ENCODE assay signal across 1 cellular context in the genomic region with DNA sequence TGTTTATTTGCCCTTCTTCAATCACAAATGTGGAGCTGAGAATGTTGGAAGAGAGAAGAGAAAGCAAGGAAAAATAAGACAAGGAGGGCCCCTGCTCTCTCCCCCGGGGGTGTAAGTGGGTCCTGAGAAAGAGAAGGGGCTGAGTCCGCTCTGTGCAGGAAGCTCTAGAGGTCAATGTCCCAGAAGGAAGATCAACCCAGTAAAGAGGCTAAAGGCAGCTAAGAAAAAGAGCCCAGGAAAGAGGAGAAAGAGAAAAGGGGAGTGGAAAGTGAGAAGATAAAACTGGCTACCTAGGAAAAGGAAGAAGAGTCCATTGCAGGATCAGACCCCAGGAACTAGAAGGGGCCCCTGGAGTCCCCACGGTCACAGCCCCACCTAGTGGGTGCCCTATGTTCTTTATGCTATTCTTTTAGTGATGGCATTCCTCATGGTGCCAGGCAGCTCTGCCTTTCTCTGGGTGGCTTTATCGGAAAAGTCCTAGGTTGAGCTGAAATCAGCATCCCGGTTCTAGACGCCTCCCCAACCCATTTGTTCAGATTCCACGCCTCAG.
A peak's percentile ranks its signal among the peaks of the same experiment; 100 is the strongest.
TF ChIP-seq lines count a peak whose summit lies in the region.

No MANE protein-coding gene starts in this region.

TF ChIP-seq in HEK293, 187 proteins besides CTCF, POLR2A, EP300 and RAD21 (continued from another document):
- TF ChIP-seq, protein P1, sequence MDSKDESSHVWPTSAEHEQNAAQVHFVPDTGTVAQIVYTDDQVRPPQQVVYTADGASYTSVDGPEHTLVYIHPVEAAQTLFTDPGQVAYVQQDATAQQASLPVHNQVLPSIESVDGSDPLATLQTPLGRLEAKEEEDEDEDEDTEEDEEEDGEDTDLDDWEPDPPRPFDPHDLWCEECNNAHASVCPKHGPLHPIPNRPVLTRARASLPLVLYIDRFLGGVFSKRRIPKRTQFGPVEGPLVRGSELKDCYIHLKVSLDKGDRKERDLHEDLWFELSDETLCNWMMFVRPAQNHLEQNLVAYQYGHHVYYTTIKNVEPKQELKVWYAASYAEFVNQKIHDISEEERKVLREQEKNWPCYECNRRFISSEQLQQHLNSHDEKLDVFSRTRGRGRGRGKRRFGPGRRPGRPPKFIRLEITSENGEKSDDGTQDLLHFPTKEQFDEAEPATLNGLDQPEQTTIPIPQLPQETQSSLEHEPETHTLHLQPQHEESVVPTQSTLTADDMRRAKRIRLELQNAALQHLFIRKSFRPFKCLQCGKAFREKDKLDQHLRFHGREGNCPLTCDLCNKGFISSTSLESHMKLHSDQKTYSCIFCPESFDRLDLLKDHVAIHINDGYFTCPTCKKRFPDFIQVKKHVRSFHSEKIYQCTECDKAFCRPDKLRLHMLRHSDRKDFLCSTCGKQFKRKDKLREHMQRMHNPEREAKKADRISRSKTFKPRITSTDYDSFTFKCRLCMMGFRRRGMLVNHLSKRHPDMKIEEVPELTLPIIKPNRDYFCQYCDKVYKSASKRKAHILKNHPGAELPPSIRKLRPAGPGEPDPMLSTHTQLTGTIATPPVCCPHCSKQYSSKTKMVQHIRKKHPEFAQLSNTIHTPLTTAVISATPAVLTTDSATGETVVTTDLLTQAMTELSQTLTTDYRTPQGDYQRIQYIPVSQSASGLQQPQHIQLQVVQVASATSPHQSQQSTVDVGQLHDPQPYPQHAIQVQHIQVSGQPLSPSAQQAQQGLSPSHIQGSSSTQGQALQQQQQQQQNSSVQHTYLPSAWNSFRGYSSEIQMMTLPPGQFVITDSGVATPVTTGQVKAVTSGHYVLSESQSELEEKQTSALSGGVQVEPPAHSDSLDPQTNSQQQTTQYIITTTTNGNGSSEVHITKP (tag by site-specific recombination; IDR thresholded peaks at IDR 0.05) = peak; percentile 13
- TF ChIP-seq ZNF366 (tag by site-specific recombination; conservative IDR thresholded peaks at IDR 0.05) (peak; percentile 72), ZNF654 (tag by site-specific recombination; IDR thresholded peaks at IDR 0.05; ENCODE audit: low read depth) (peak; percentile 64)
